Comparison of ENCODE assay signal across 18 cellular contexts in genomic region chr1:224089583-224089982, GRCh38. TPM values are rescaled to one million over a fixed set of nuclear protein-coding genes. Genes with fewer than 3 reads are reported as not detected.
DNase-seq lines count a peak whose midpoint lies in the region; ATAC-seq and TF ChIP-seq lines count a peak whose summit lies in the region.
"Had no signal": no experiment of that assay in that cellular context is flagged by ENCODE, and none has a peak within 500 bp of the region (broad histone marks: within the 10 kb centered on the region; RNA-seq: fewer than 3 reads in every experiment).

No MANE protein-coding gene starts in this region.

- H3K9me3 ChIP-seq in mucosa of descending colon: no peaks in the 10 kb centered on the region
- H3K9me3 ChIP-seq: BE2C, BLaER1 had no signal

- no peaks in the 10 kb centered on the region for H3K36me3 ChIP-seq in mucosa of descending colon (ENCODE audit: low read depth)
- H3K36me3 ChIP-seq: BE2C, BLaER1 had no signal

- H3K27me3 Mint-ChIP-seq in type B pancreatic cell: no peaks in the 10 kb centered on the region

- no peak overlapping the region for H3K4me3 ChIP-seq in mucosa of descending colon
- H3K4me3 ChIP-seq: BLaER1 had no signal

- H3K27ac Mint-ChIP-seq in type B pancreatic cell: peak overlapping the region; percentile 4
- H3K27ac Mint-ChIP-seq: CD14-positive monocyte; CD4-positive, alpha-beta memory T cell; CD4-positive, CD25-positive, alpha-beta regulatory T cell; CD8-positive, alpha-beta memory T cell had no signal

- intact Hi-C loops in mucosa of descending colon (cut with DNase I, micrococcal nuclease): no loop called here

- ATAC-seq in esophagus mucosa (peak; percentile 28), mucosa of descending colon (peak; percentile 70), HG02970 (IDR thresholded peaks at IDR 0.05; ENCODE audit: low FRiP score, unreplicated experiment) (no peak)

- H3K4me3 Mint-ChIP-seq in type B pancreatic cell: no peak overlapping the region
- H3K4me3 Mint-ChIP-seq: CD14-positive monocyte; CD4-positive, alpha-beta memory T cell; CD4-positive, CD25-positive, alpha-beta regulatory T cell had no signal

- no peaks in the 10 kb centered on the region for H3K4me1 Mint-ChIP-seq in type B pancreatic cell (ENCODE audit: unreplicated experiment)
- H3K4me1 Mint-ChIP-seq: CD14-positive monocyte; CD4-positive, alpha-beta memory T cell; CD4-positive, CD25-positive, alpha-beta regulatory T cell; CD8-positive, alpha-beta memory T cell had no signal

- TF ChIP-seq CTCF in mucosa of descending colon (IDR thresholded peaks at IDR 0.05) (no peak), type B pancreatic cell (conservative IDR thresholded peaks at IDR 0.05) (no peak)

- H3K9me3 Mint-ChIP-seq in type B pancreatic cell: no peaks in the 10 kb centered on the region
- H3K9me3 Mint-ChIP-seq: CD4-positive, alpha-beta memory T cell had no signal

- H3K36me3 Mint-ChIP-seq in type B pancreatic cell: no peaks in the 10 kb centered on the region
- H3K36me3 Mint-ChIP-seq: CD14-positive monocyte; CD4-positive, alpha-beta memory T cell; CD4-positive, CD25-positive, alpha-beta regulatory T cell; CD8-positive, alpha-beta memory T cell had no signal

- DNase-seq in mucosa of descending colon (no peak), type B pancreatic cell (ENCODE audit: extremely low spot score, unreplicated experiment) (no peak), NCI-H1105 (lab: John Stamatoyannopoulos, UW) (no peak), NCI-H524 (lab: John Stamatoyannopoulos, UW) (no peak)
- DNase-seq: 8988T; ACHN; BE2C; C1 segment of cervical spinal cord; CD4-positive, alpha-beta memory T cell; CD4-positive, CD25-positive, alpha-beta regulatory T cell; CD8-positive, alpha-beta memory T cell; COR-L47; DMS79 treated with DMSO at 0.1 percent for 48 hours; GF-D8 had no signal

- H3K4me1 ChIP-seq in mucosa of descending colon (ENCODE audit: low read depth): peaks cover 5% of the 10 kb centered on the region
- H3K4me1 ChIP-seq: BE2C, BLaER1 had no signal

RNA-seq across cellular contexts. Expression of gene FBXO28, which starts 24.3 kb away (rescaled TPM):
- 23.7 TPM for total RNA-seq in esophagus mucosa
- 10 to 100 TPM; 31.5 to 35.0 (median 31.6) TPM for total RNA-seq in mucosa of descending colon
- 26.1 and 27.9 TPM in 2 replicates for total RNA-seq in type B pancreatic cell (ENCODE audit: low replicate concordance)
